ENCODE assay signal across 18 cellular contexts in genomic region chr1:156639601-156640101, GRCh38. TPM values are rescaled to one million over a fixed set of nuclear protein-coding genes. Genes with fewer than 3 reads are reported as not detected.
DNase-seq lines count a peak whose midpoint lies in the region; ATAC-seq and TF ChIP-seq lines count a peak whose summit lies in the region.
"Had no signal": no experiment of that assay in that cellular context is flagged by ENCODE, and none has a peak within 500 bp of the region (broad histone marks: within the 10 kb centered on the region; RNA-seq: fewer than 3 reads in every experiment).

No MANE protein-coding gene starts in this region.

- WGBS in mammary epithelial cell (ENCODE audit: low coverage, missing lambda C conversion rate): 12% methylated on average over 6 of the region's 6 CpGs

- peak; percentile 43 for DNase-seq in DMS53 (lab: John Stamatoyannopoulos, UW)
- no peak for DNase-seq in DMS53 treated with DMSO at 0.1 percent for 48 hours (lab: John Stamatoyannopoulos, UW; ENCODE audit: unreplicated experiment)
- DNase-seq in NCI-H69 (lab: John Stamatoyannopoulos, UW): peak; percentile 38
- DNase-seq in mammary epithelial cell: peak; percentile 58
- no peak for DNase-seq in iPS-NIHi11 (ENCODE audit: low spot score)
- no peak for DNase-seq in NCI-H1417 (lab: John Stamatoyannopoulos, UW)
- DNase-seq: 8988T; activated CD4-positive, CD25-positive, alpha-beta regulatory T cell; activated effector memory CD4-positive, alpha-beta T cell treated with anti-CD3 and anti-CD28 coated beads, Interleukin-2, amount 50 U/mL, for 16 hours; CD4-positive, CD25-positive, alpha-beta regulatory T cell; heart right ventricle; NCI-H2171 treated with DMSO at 0.1 percent for 48 hours had no signal

- dilution Hi-C loops in mammary epithelial cell (cut with HindIII; ENCODE audit: low sequenced_read_pairs): no loop called here

- H3K4me2 ChIP-seq in mammary epithelial cell (ENCODE audit: insufficient read depth, low read depth, low read length) (no peak overlapping the region), parathyroid adenoma (ENCODE audit: low read length) (no peak overlapping the region)

- H3K27ac ChIP-seq in mammary epithelial cell (ENCODE audit: insufficient read depth, low read depth, low read length): no peak overlapping the region
- peak overlapping the region; percentile 68 for H3K27ac ChIP-seq in parathyroid adenoma
- H3K27ac ChIP-seq: heart right ventricle, prostate gland had no signal

- H4K20me1 ChIP-seq in mammary epithelial cell (ENCODE audit: insufficient read depth, low read length): no peaks in the 10 kb centered on the region

- CTCF ChIA-PET in mammary epithelial cell (lab: Charles Lee; ENCODE audit: low non-redundant PET): no interaction called here

- intact Hi-C loops in mammary epithelial cell (cut with micrococcal nuclease): no loop called here

- H3K4me1 ChIP-seq in mammary epithelial cell (ENCODE audit: insufficient read depth, low read length) (no peaks in the 10 kb centered on the region), parathyroid adenoma (peaks cover 6% of the 10 kb centered on the region)
- H3K4me1 ChIP-seq: prostate gland had no signal

- H3K4me3 ChIP-seq in mammary epithelial cell (replicated peaks in 1 of 3; ENCODE audit: insufficient read depth in 1 of 3, low read depth in 2 of 3, low read length in 3 of 3): no peak overlapping the region
- H3K4me3 ChIP-seq in parathyroid adenoma (ENCODE audit: low read depth, low read length): no peak overlapping the region
- H3K4me3 ChIP-seq: heart right ventricle, prostate gland had no signal

- TF ChIP-seq CTCF in mammary epithelial cell (conservative IDR thresholded peaks at IDR 0.05 in 1 of 2, IDR thresholded peaks at IDR 0.05 in 1 of 2; ENCODE audit: extremely low read depth in 1 of 2, insufficient read depth in 1 of 2, low read depth in 1 of 2, low read length in 2 of 2) (no peak), parathyroid adenoma (IDR thresholded peaks at IDR 0.05) (no peak)

- ATAC-seq in HG03520 (IDR thresholded peaks at IDR 0.05; ENCODE audit: unreplicated experiment): no peak
- ATAC-seq: esophagus mucosa, heart right ventricle, left lobe of liver had no signal

- H3K9me3 ChIP-seq in mammary epithelial cell (replicated peaks; ENCODE audit: insufficient read depth, low read length): no peaks in the 10 kb centered on the region
- no peaks in the 10 kb centered on the region for H3K9me3 ChIP-seq in parathyroid adenoma (ENCODE audit: control insufficient read depth, low read length)
- H3K9me3 ChIP-seq: heart right ventricle, prostate gland had no signal

- H3K27me3 ChIP-seq in mammary epithelial cell (ENCODE audit: insufficient read depth, low read length): peaks cover 28% of the 10 kb centered on the region
- H3K27me3 ChIP-seq in parathyroid adenoma (ENCODE audit: control insufficient read depth, insufficient read depth, low read length): peaks cover 6% of the 10 kb centered on the region

- in situ Hi-C loops in mammary epithelial cell (cut with MboI; ENCODE audit: low sequenced_read_pairs in 2 of 2): no loop called here

- no TSS peak for BruUV-seq in mammary epithelial cell (replicated peaks; lab: Mats Ljungman, UMichigan)

- no peaks in the 10 kb centered on the region for H3K36me3 ChIP-seq in mammary epithelial cell (ENCODE audit: insufficient read depth, low read length)
- H3K36me3 ChIP-seq in parathyroid adenoma (ENCODE audit: control insufficient read depth, insufficient read depth, low read length): no peaks in the 10 kb centered on the region
- H3K36me3 ChIP-seq: heart right ventricle, prostate gland had no signal

- H2AFZ ChIP-seq in mammary epithelial cell (ENCODE audit: low read depth, low read length): no peak overlapping the region
- H2AFZ ChIP-seq in parathyroid adenoma: peak overlapping the region; percentile 57

- H3K79me2 ChIP-seq in mammary epithelial cell (ENCODE audit: insufficient read depth, low read length) (no peaks in the 10 kb centered on the region), parathyroid adenoma (no peaks in the 10 kb centered on the region)

- H3K9ac ChIP-seq in mammary epithelial cell (ENCODE audit: insufficient read depth, low read length) (no peak overlapping the region), parathyroid adenoma (no peak overlapping the region)

RNA-seq across cellular contexts. Expression of gene BCAN, which starts 2.3 kb away (rescaled TPM):
- not detected for total RNA-seq in mammary epithelial cell
- not detected for polyA plus RNA-seq in mammary epithelial cell
- polyA minus RNA-seq in mammary epithelial cell: not detected
- total RNA-seq: CD4-positive, CD25-positive, alpha-beta regulatory T cell; esophagus mucosa; left lobe of liver; subcutaneous adipose tissue had no signal
- polyA plus RNA-seq: CD4-positive, CD25-positive, alpha-beta regulatory T cell had no signal

RNA-seq across cellular contexts. Expression of gene HAPLN2, which starts 20.4 kb away (rescaled TPM):
- not detected for total RNA-seq in mammary epithelial cell
- not detected for polyA plus RNA-seq in mammary epithelial cell
- not detected for polyA minus RNA-seq in mammary epithelial cell
- total RNA-seq: CD4-positive, CD25-positive, alpha-beta regulatory T cell; esophagus mucosa; left lobe of liver had no signal
- polyA plus RNA-seq: CD4-positive, CD25-positive, alpha-beta regulatory T cell had no signal

RNA-seq across cellular contexts. Expression of gene NES, which starts 37.6 kb away (rescaled TPM):
- 10 to 100 TPM in 1 of 2 donors, under 1 TPM in 1; 0.07 to 49.0 TPM for total RNA-seq in mammary epithelial cell
- 0.06 TPM for polyA plus RNA-seq in mammary epithelial cell
- not detected for polyA minus RNA-seq in mammary epithelial cell
- polyA plus RNA-seq: CD4-positive, CD25-positive, alpha-beta regulatory T cell had no signal

RNA-seq across cellular contexts. Expression of gene GPATCH4, which starts 38.4 kb away (rescaled TPM):
- total RNA-seq in mammary epithelial cell: 10 to 100 TPM; 16.3 to 49.7 TPM
- 38.7 TPM for polyA plus RNA-seq in mammary epithelial cell
- 62.9 TPM for polyA minus RNA-seq in mammary epithelial cell

RNA-seq across cellular contexts. Expression of gene NAXE, which starts 48.1 kb away (rescaled TPM):
- total RNA-seq in mammary epithelial cell: 10 to 100 TPM; 68.7 to 87.1 TPM
- polyA plus RNA-seq in mammary epithelial cell: 103 TPM
- polyA minus RNA-seq in mammary epithelial cell: 60.7 TPM

Comparison
In these comparisons a context has a peak if more than half of its experiments do, and no peak if none do; other contexts are left out.
1. DNase-seq: peak in DMS53 (single experiment), NCI-H69 (single experiment) and mammary epithelial cell (single experiment); none in DMS53 treated with DMSO at 0.1 percent for 48 hours (single experiment), iPS-NIHi11 (single experiment) and NCI-H1417 (0 of 3).